In the genomic region with DNA sequence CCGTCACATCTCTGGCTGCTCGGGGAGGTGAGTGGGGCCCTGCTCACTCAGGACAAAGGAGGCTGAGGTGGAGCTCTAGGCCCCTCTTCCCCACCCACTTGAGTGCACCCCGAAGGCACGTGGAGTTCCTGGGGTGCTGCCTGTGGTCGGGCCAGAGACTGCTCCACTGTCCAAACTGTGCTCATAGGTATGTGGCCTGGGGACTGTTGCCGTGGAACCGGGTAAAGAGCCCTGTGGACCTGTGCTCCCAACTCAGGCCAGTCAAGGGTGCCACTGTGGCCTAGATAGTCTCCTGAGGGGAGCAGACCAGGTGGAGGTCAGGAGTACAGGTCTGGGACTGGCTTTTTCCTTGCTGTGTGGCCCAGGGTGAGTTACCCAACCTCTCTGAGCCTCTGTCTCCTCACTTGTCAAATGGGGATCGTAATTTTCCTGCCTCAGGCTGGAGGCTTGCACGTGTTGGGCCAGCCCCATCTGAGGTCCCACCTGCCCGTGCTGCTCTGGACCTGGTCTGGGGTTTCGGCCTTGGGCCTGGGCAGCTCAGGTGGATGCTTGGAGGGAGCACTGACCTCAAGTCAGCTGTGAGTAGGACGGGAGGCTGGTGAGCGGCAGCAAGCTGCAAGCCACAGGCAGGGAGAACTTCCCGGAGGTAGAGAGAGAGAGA, we compare ENCODE assay signal across 1 cellular context.
TF ChIP-seq lines count a peak whose summit lies in the region.

No MANE protein-coding gene starts in this region.

TF ChIP-seq in HCT116, 20 proteins besides CTCF, POLR2A, EP300 and RAD21 (continued from another document):
- TF ChIP-seq, protein P1, sequence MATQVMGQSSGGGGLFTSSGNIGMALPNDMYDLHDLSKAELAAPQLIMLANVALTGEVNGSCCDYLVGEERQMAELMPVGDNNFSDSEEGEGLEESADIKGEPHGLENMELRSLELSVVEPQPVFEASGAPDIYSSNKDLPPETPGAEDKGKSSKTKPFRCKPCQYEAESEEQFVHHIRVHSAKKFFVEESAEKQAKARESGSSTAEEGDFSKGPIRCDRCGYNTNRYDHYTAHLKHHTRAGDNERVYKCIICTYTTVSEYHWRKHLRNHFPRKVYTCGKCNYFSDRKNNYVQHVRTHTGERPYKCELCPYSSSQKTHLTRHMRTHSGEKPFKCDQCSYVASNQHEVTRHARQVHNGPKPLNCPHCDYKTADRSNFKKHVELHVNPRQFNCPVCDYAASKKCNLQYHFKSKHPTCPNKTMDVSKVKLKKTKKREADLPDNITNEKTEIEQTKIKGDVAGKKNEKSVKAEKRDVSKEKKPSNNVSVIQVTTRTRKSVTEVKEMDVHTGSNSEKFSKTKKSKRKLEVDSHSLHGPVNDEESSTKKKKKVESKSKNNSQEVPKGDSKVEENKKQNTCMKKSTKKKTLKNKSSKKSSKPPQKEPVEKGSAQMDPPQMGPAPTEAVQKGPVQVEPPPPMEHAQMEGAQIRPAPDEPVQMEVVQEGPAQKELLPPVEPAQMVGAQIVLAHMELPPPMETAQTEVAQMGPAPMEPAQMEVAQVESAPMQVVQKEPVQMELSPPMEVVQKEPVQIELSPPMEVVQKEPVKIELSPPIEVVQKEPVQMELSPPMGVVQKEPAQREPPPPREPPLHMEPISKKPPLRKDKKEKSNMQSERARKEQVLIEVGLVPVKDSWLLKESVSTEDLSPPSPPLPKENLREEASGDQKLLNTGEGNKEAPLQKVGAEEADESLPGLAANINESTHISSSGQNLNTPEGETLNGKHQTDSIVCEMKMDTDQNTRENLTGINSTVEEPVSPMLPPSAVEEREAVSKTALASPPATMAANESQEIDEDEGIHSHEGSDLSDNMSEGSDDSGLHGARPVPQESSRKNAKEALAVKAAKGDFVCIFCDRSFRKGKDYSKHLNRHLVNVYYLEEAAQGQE (IDR thresholded peaks at IDR 0.05; ENCODE audit: low read depth), result no peak
- TF ChIP-seq SP1 (IDR thresholded peaks at IDR 0.05; ENCODE audit: low read depth), result no peak
